ENCODE assay signal across 8 cellular contexts in the genomic region with DNA sequence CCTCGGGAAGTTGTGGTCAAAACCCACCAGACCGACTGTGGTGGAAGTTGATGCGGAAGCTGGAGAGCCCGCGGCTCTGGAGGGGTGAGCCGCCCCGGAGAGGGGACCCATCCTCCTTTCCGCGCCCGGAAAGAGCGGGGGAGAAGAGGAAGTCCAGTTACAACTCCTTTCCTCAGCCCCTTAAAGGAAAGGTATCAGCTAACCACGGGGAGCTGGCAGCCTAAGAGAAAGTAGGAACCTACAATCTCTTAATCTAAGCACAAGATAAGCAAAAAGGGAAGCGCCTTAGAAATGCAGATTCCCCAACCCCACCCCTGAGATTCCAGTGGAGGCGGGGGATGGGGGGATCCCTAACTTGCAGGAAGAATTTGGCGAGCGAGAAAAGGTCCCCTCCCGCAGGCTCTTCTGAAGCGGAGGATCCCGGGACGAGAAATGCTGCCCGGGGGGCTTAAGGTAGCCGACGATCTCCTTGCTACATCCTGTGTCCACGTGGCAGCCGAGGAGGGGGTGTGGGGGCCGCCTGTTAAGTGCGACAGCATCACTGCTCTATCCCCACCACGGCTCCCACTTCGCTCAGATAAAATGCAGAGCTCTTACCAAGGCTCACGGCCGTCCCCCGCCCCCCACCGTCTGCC.
DNase-seq lines count a peak whose midpoint lies in the region; ATAC-seq and TF ChIP-seq lines count a peak whose summit lies in the region.

No MANE protein-coding gene starts in this region.

- H3K36me3 Mint-ChIP-seq in neural crest cell (ENCODE audit: low read depth) = no peaks in the 10 kb centered on the region

- peaks cover 19% of the 10 kb centered on the region for H3K4me1 Mint-ChIP-seq in neural crest cell

- TF ChIP-seq CTCF in neural crest cell (conservative IDR thresholded peaks at IDR 0.05) (no peak), WERI-Rb-1 (IDR thresholded peaks at IDR 0.05; ENCODE audit: low read depth, low read length) (no peak)

- H3K27ac ChIP-seq in effector memory CD4-positive, alpha-beta T cell (ENCODE audit: insufficient read depth, low read length, poor library complexity, severe bottlenecking) = no peak overlapping the region
- no peak overlapping the region for H3K27ac ChIP-seq in WERI-Rb-1

- peaks cover 67% of the 10 kb centered on the region for H3K27me3 Mint-ChIP-seq in neural crest cell (ENCODE audit: low read depth)

- DNase-seq in ELR (ENCODE audit: low read depth) = peak; percentile 58
- peak; percentile 56 for DNase-seq in NT2/D1 (ENCODE audit: low read depth, low spot score)
- no peak for DNase-seq in effector memory CD4-positive, alpha-beta T cell
- no peak for DNase-seq in neural crest cell (ENCODE audit: low read depth, low spot score)
- no peak for DNase-seq in activated effector memory CD4-positive, alpha-beta T cell treated with Interleukin-2 at 50 U/mL for 16 hours
- no peak for DNase-seq in WERI-Rb-1
- no peak for DNase-seq in DMS153 treated with DMSO at 0.1 percent for 48 hours (lab: John Stamatoyannopoulos, UW; ENCODE audit: unreplicated experiment)

- H3K4me3 ChIP-seq in NT2/D1 (ENCODE audit: insufficient read length, low read depth) (peak overlapping the region; percentile 55), WERI-Rb-1 (ENCODE audit: low read depth, low read length) (no peak overlapping the region)
- peak overlapping the region; percentile 38 for H3K4me3 ChIP-seq in effector memory CD4-positive, alpha-beta T cell (ENCODE audit: insufficient read depth, low read depth, low read length, poor library complexity, severe bottlenecking)

- H3K27me3 ChIP-seq in NT2/D1 (ENCODE audit: insufficient read depth, insufficient read length) (peaks cover 43% of the 10 kb centered on the region), WERI-Rb-1 (ENCODE audit: insufficient read depth, low read depth, severe bottlenecking) (no peaks in the 10 kb centered on the region)
- peaks cover 26% of the 10 kb centered on the region for H3K27me3 ChIP-seq in effector memory CD4-positive, alpha-beta T cell (replicated peaks; ENCODE audit: control insufficient read depth, insufficient read depth, low read length, poor library complexity, severe bottlenecking)

- peak overlapping the region; percentile 88 for H3K4me3 Mint-ChIP-seq in neural crest cell

- no peaks in the 10 kb centered on the region for H3K9me3 ChIP-seq in NT2/D1 (ENCODE audit: insufficient read depth, low read length)
- no peaks in the 10 kb centered on the region for H3K9me3 ChIP-seq in effector memory CD4-positive, alpha-beta T cell (ENCODE audit: control insufficient read depth, low read length)
- H3K9me3 ChIP-seq in WERI-Rb-1 (ENCODE audit: severe bottlenecking) = no peaks in the 10 kb centered on the region

- H3K9ac ChIP-seq in NT2/D1 (ENCODE audit: insufficient read length, low read depth) = peak overlapping the region; percentile 65

- H3K36me3 ChIP-seq in NT2/D1 (ENCODE audit: insufficient read depth, insufficient read length, low read length) (peaks cover 5% of the 10 kb centered on the region), WERI-Rb-1 (no peaks in the 10 kb centered on the region)
- no peaks in the 10 kb centered on the region for H3K36me3 ChIP-seq in effector memory CD4-positive, alpha-beta T cell (ENCODE audit: control insufficient read depth, insufficient read depth, low read length)

- no peak overlapping the region for H3K27ac Mint-ChIP-seq in neural crest cell (ENCODE audit: unreplicated experiment)

- peaks cover 4% of the 10 kb centered on the region for H3K4me1 ChIP-seq in NT2/D1 (ENCODE audit: insufficient read depth, insufficient read length)
- H3K4me1 ChIP-seq in effector memory CD4-positive, alpha-beta T cell (ENCODE audit: control insufficient read depth, insufficient read depth, low read length, poor library complexity, severe bottlenecking) = peaks cover 22% of the 10 kb centered on the region

- H3K9me3 Mint-ChIP-seq in neural crest cell = no peaks in the 10 kb centered on the region

- ATAC-seq in SK-N-SH treated with all-trans-retinoic acid at 6 μM for 48 hours = no peak

TF ChIP-seq in SK-N-SH treated with all-trans-retinoic acid at 6 μM for 48 hours, 23 proteins besides CTCF, POLR2A, EP300 and RAD21:
- TF ChIP-seq CSDC2 (CRISPR knock-in tag; IDR thresholded peaks at IDR 0.05) (no peak), TCF4 (CRISPR knock-in tag; IDR thresholded peaks at IDR 0.05; ENCODE audit: borderline replicate concordance) (no peak), RARB (CRISPR knock-in tag; IDR thresholded peaks at IDR 0.05) (no peak), ZC3H10 (CRISPR knock-in tag; IDR thresholded peaks at IDR 0.05) (no peak), ZFP30 (CRISPR knock-in tag; IDR thresholded peaks at IDR 0.05) (no peak), ISL1 (CRISPR knock-in tag; IDR thresholded peaks at IDR 0.05) (no peak), ESRRG (CRISPR knock-in tag; IDR thresholded peaks at IDR 0.05) (no peak), ZNF8 (CRISPR knock-in tag; IDR thresholded peaks at IDR 0.05) (no peak), ZFP3 (CRISPR knock-in tag; IDR thresholded peaks at IDR 0.05) (no peak), ZNF70 (CRISPR knock-in tag; IDR thresholded peaks at IDR 0.05) (no peak), GLIS3 (CRISPR knock-in tag; IDR thresholded peaks at IDR 0.05) (no peak)
- TF ChIP-seq, protein P1, sequence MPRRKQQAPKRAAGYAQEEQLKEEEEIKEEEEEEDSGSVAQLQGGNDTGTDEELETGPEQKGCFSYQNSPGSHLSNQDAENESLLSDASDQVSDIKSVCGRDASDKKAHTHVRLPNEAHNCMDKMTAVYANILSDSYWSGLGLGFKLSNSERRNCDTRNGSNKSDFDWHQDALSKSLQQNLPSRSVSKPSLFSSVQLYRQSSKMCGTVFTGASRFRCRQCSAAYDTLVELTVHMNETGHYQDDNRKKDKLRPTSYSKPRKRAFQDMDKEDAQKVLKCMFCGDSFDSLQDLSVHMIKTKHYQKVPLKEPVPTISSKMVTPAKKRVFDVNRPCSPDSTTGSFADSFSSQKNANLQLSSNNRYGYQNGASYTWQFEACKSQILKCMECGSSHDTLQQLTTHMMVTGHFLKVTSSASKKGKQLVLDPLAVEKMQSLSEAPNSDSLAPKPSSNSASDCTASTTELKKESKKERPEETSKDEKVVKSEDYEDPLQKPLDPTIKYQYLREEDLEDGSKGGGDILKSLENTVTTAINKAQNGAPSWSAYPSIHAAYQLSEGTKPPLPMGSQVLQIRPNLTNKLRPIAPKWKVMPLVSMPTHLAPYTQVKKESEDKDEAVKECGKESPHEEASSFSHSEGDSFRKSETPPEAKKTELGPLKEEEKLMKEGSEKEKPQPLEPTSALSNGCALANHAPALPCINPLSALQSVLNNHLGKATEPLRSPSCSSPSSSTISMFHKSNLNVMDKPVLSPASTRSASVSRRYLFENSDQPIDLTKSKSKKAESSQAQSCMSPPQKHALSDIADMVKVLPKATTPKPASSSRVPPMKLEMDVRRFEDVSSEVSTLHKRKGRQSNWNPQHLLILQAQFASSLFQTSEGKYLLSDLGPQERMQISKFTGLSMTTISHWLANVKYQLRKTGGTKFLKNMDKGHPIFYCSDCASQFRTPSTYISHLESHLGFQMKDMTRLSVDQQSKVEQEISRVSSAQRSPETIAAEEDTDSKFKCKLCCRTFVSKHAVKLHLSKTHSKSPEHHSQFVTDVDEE (CRISPR knock-in tag; IDR thresholded peaks at IDR 0.05) = no peak
- TF ChIP-seq, protein P2, sequence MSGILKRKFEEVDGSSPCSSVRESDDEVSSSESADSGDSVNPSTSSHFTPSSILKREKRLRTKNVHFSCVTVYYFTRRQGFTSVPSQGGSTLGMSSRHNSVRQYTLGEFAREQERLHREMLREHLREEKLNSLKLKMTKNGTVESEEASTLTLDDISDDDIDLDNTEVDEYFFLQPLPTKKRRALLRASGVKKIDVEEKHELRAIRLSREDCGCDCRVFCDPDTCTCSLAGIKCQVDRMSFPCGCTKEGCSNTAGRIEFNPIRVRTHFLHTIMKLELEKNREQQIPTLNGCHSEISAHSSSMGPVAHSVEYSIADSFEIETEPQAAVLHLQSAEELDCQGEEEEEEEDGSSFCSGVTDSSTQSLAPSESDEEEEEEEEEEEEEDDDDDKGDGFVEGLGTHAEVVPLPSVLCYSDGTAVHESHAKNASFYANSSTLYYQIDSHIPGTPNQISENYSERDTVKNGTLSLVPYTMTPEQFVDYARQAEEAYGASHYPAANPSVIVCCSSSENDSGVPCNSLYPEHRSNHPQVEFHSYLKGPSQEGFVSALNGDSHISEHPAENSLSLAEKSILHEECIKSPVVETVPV (CRISPR knock-in tag; IDR thresholded peaks at IDR 0.05) = no peak

Comparison
In these comparisons a context has a peak if more than half of its experiments do, and no peak if none do; other contexts are left out.
1. DNase-seq: peak in ELR (single experiment) and NT2/D1 (single experiment); none in effector memory CD4-positive, alpha-beta T cell (0 of 3), neural crest cell (single experiment), activated effector memory CD4-positive, alpha-beta T cell treated with Interleukin-2 at 50 U/mL for 16 hours (single experiment), WERI-Rb-1 (single experiment) and DMS153 treated with DMSO at 0.1 percent for 48 hours (single experiment).